9 cellular contexts compared by ENCODE assay signal in genomic region chr1:57770772-57771171, GRCh38.
DNase-seq lines count a peak whose midpoint lies in the region; ATAC-seq, FAIRE-seq and TF ChIP-seq lines count a peak whose summit lies in the region.
"Had no signal": no experiment of that assay in that cellular context is flagged by ENCODE, and none has a peak within 500 bp of the region (broad histone marks: within the 10 kb centered on the region; RNA-seq: fewer than 3 reads in every experiment).

No MANE protein-coding gene starts in this region.

- H3K9me3 Mint-ChIP-seq in osteocyte (ENCODE audit: unreplicated experiment) = no peaks in the 10 kb centered on the region
- H3K9me3 Mint-ChIP-seq in CD8-positive, alpha-beta memory T cell = peaks cover 0 to 2% (median 0%) of the 10 kb centered on the region in 5 donors

- DNase-seq in NCI-H526 (lab: John Stamatoyannopoulos, UW) (peak; percentile 1 to 21), NCI-H526 treated with DMSO at 0.1 percent for 48 hours (lab: John Stamatoyannopoulos, UW) (no peak), HL-60 (ENCODE audit: low read depth in 1 of 2, low spot score in 1 of 2) (no peak), K562 (ENCODE audit: extremely low read depth in 1 of 4, low spot score in 3 of 4) (peak in 3 of 4 experiments; percentile 6 to 11 (median 9)), osteocyte (ENCODE audit: extremely low spot score, unreplicated experiment) (no peak), HK-2 (ENCODE audit: unreplicated experiment) (no peak)
- DNase-seq in stimulated activated CD8-positive, alpha-beta memory T cell treated with anti-CD3 and anti-CD28 coated beads, Interleukin-4, amount 100 ng/mL, for 48 hours = no peak
- DNase-seq in CD8-positive, alpha-beta memory T cell = no peak
- DNase-seq: activated CD4-positive, alpha-beta T cell treated with anti-CD3 and anti-CD28 coated beads, Interleukin-2, amount 50 U/mL, for 1 hour had no signal

- no peak overlapping the region for H3K27ac Mint-ChIP-seq in osteocyte (ENCODE audit: unreplicated experiment)
- H3K27ac Mint-ChIP-seq in CD8-positive, alpha-beta memory T cell = no peak overlapping the region

- no peaks in the 10 kb centered on the region for H3K27me3 Mint-ChIP-seq in osteocyte (ENCODE audit: unreplicated experiment)
- H3K27me3 Mint-ChIP-seq in CD8-positive, alpha-beta memory T cell = peaks cover 0 to 1% of the 10 kb centered on the region in 2 donors

- no peak for TF ChIP-seq EP300 in K562 (IDR thresholded peaks at IDR 0.05; ENCODE audit: low read length)

- FAIRE-seq in K562 (lab: Jason Lieb, UNC) = no peak

- H3K27ac ChIP-seq in HL-60 (replicated peaks) = no peak overlapping the region
- no peak overlapping the region for H3K27ac ChIP-seq in K562 (ENCODE audit: extremely low read depth, low read depth, low read length)
- H3K27ac ChIP-seq in CD8-positive, alpha-beta memory T cell (ENCODE audit: low read depth, low read length) = no peak overlapping the region

- no peaks in the 10 kb centered on the region for H3K4me1 ChIP-seq in K562 (replicated peaks in 1 of 2; ENCODE audit: control insufficient read depth in 2 of 2, insufficient read depth in 2 of 2, low read length in 2 of 2)
- H3K4me1 ChIP-seq in CD8-positive, alpha-beta memory T cell (ENCODE audit: insufficient read depth, low read length) = no peaks in the 10 kb centered on the region

- no peaks in the 10 kb centered on the region for H3K4me1 Mint-ChIP-seq in osteocyte (ENCODE audit: unreplicated experiment)
- H3K4me1 Mint-ChIP-seq in CD8-positive, alpha-beta memory T cell = no peaks in the 10 kb centered on the region

- H3K36me3 ChIP-seq in K562 (ENCODE audit: control insufficient read depth, insufficient read depth, low read length) = no peaks in the 10 kb centered on the region
- no peaks in the 10 kb centered on the region for H3K36me3 ChIP-seq in CD8-positive, alpha-beta memory T cell (ENCODE audit: insufficient read depth, low read length)

- H3K9me3 ChIP-seq in K562 (replicated peaks; ENCODE audit: control insufficient read depth, insufficient read depth, low read depth, low read length) = no peaks in the 10 kb centered on the region
- H3K9me3 ChIP-seq in CD8-positive, alpha-beta memory T cell (ENCODE audit: low read length) = no peaks in the 10 kb centered on the region

- TF ChIP-seq CTCF in HL-60 (IDR thresholded peaks at IDR 0.05; ENCODE audit: insufficient read depth, low read length) (peak; percentile 10), K562 (IDR thresholded peaks at IDR 0.05 in 2 of 3, conservative IDR thresholded peaks at IDR 0.05 in 1 of 3; ENCODE audit: insufficient read depth in 2 of 3, low read depth in 1 of 3, low read length in 3 of 3) (peak in 1 of 3 experiments; percentile 18; a peak in 1 of 6 replicates), osteocyte (IDR thresholded peaks at IDR 0.05) (peak; percentile 47)

- POLR2A ChIA-PET in K562 (lab: Yijun Ruan, JAX) = interaction anchor here (0.5 to 0.6 kb wide), 2 partner anchors 8 to 47 kb away, joined by 3 read pairs; no protein-coding TSS in a partner anchor
- POLR2A ChIA-PET in CD8-positive, alpha-beta memory T cell (lab: Charles Lee) = no interaction called here

- TF ChIP-seq RAD21 in K562 (CRISPR knock-in tag; conservative IDR thresholded peaks at IDR 0.05 in 1 of 2, IDR thresholded peaks at IDR 0.05 in 1 of 2) = no peak

- no peaks in the 10 kb centered on the region for H3K9me1 ChIP-seq in K562 (ENCODE audit: control insufficient read depth, insufficient read depth, low read length)

- no peak for TF ChIP-seq POLR2A in K562 (conservative IDR thresholded peaks at IDR 0.05)

- no peaks in the 10 kb centered on the region for H3K36me3 Mint-ChIP-seq in osteocyte (ENCODE audit: unreplicated experiment)
- H3K36me3 Mint-ChIP-seq in CD8-positive, alpha-beta memory T cell = no peaks in the 10 kb centered on the region

- H3K27me3 ChIP-seq in HL-60 (ENCODE audit: insufficient read depth, poor library complexity, severe bottlenecking) = no peaks in the 10 kb centered on the region
- no peaks in the 10 kb centered on the region for H3K27me3 ChIP-seq in K562 (ENCODE audit: control insufficient read depth in 2 of 2, insufficient read depth in 2 of 2, low read length in 2 of 2)
- no peaks in the 10 kb centered on the region for H3K27me3 ChIP-seq in CD8-positive, alpha-beta memory T cell (ENCODE audit: insufficient read depth, low read length, poor library complexity, severe bottlenecking)

- WGBS in K562 (ENCODE audit: insufficient coverage, low coverage, missing lambda C conversion rate) = 0% methylated on average over 4 of the region's 4 CpGs

- H3K4me3 Mint-ChIP-seq in osteocyte (ENCODE audit: unreplicated experiment) = no peak overlapping the region
- H3K4me3 Mint-ChIP-seq in CD8-positive, alpha-beta memory T cell = no peak overlapping the region

- in situ Hi-C loops in K562 (cut with MboI) = no loop called here

- BruUV-seq in K562 (replicated peaks; lab: Mats Ljungman, UMichigan) = no TSS peak

- no peaks in the 10 kb centered on the region for H4K20me1 ChIP-seq in K562 (replicated peaks; ENCODE audit: control insufficient read depth, insufficient read depth, low read length)

- intact Hi-C loops in K562 (cut with micrococcal nuclease) = no loop called here

- H3K4me3 ChIP-seq in HL-60 (replicated peaks; ENCODE audit: insufficient read depth, low read length) (no peak overlapping the region), K562 (no peak overlapping the region)
- H3K4me3 ChIP-seq in CD8-positive, alpha-beta memory T cell (ENCODE audit: low read length) = no peak overlapping the region

- H2AFZ ChIP-seq in K562 (ENCODE audit: low read depth, low read length) = no peak overlapping the region

- no peak overlapping the region for H3K9ac ChIP-seq in K562 (ENCODE audit: insufficient read depth in 1 of 2, low read depth in 2 of 2, low read length in 2 of 2)

- no peak for ATAC-seq in K562

- CTCF ChIA-PET in K562 (lab: Yijun Ruan, JAX; ENCODE audit: low intra/inter-chr PET ratio) = no interaction called here
- CTCF ChIA-PET in CD8-positive, alpha-beta memory T cell (lab: Charles Lee) = no interaction called here

- no peaks in the 10 kb centered on the region for H3K79me2 ChIP-seq in K562 (ENCODE audit: control insufficient read depth, insufficient read depth, low read length)

- no peak overlapping the region for H3K4me2 ChIP-seq in K562 (ENCODE audit: insufficient read depth, low read length)

TF ChIP-seq in K562, 482 proteins besides CTCF, POLR2A, EP300 and RAD21:
- TF ChIP-seq LARP7 (IDR thresholded peaks at IDR 0.05) = no peak
- TF ChIP-seq ZSCAN32 (CRISPR knock-in tag; IDR thresholded peaks at IDR 0.05) = no peak
- no peak for TF ChIP-seq EZH2 (IDR thresholded peaks at IDR 0.05; ENCODE audit: borderline replicate concordance, low read depth, low read length)

Comparison
In these comparisons a context has a peak if more than half of its experiments do, and no peak if none do; other contexts are left out.
1. DNase-seq: peak in NCI-H526 (2 of 2) and K562 (3 of 4); none in NCI-H526 treated with DMSO at 0.1 percent for 48 hours (single experiment), HL-60 (0 of 2), osteocyte (single experiment), HK-2 (single experiment), stimulated activated CD8-positive, alpha-beta memory T cell treated with anti-CD3 and anti-CD28 coated beads, Interleukin-4, amount 100 ng/mL, for 48 hours (single experiment) and CD8-positive, alpha-beta memory T cell (0 of 5).